In the genomic region with DNA sequence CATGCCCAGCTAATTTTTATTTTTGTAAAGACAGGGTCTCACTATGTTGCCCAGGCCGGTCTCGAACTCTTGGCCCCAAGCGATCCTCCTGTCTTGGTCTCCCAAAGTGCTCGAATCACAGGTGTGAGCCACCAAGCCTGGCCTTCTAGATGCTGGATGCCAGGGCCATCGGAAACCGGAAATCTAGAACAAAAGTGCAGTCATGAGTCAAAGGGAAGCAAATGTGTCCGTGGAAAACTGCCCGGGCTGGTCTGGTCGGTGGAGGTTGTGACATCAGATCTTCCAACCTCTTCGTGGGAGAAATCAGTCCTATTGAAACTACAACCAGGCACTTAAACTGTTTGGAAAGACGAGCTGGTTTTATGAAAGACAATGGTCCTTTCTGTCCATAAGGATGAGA, we compare ENCODE assay signal across 13 cellular contexts.
"Had no signal": no experiment of that assay in that cellular context is flagged by ENCODE, and none has a peak within 500 bp of the region (broad histone marks: within the 10 kb centered on the region; RNA-seq: fewer than 3 reads in every experiment).

No MANE protein-coding gene starts in this region.

- H3K4me3 ChIP-seq: adrenal gland, dorsolateral prefrontal cortex, hepatocyte, thyroid gland, vagina had no signal

- ATAC-seq: activated CD8-positive, alpha-beta T cell treated with anti-CD3 and anti-CD28 coated beads for 36 hours; activated T-cell treated with anti-CD3 and anti-CD28 coated beads, Interleukin-2, amount 50 U/mL, for 4 hours; natural killer cell treated with Interleukin-12 subunit alpha and Interleukin-12 subunit beta and Interleukin-15 and Interleukin-18, amount 100 ng/mL, for 72 hours; stimulated activated naive B cell treated with anti-CD40 and anti-IgM and Interleukin-4, amounts not matched to agents 10 μg/mL and 1 μg/mL and 100 μg/mL, for 72 hours had no signal

- DNase-seq: activated CD4-positive, alpha-beta T cell treated with anti-CD3 and anti-CD28 coated beads for 48 hours; activated CD8-positive, alpha-beta T cell treated with anti-CD3 and anti-CD28 coated beads for 36 hours; activated effector memory CD4-positive, alpha-beta T cell treated with Interleukin-2 at 50 U/mL for 16 hours; activated T-cell treated with anti-CD3 and anti-CD28 coated beads, Interleukin-2, amount 50 U/mL, for 4 hours; adrenal gland; dorsolateral prefrontal cortex; kidney glomerular epithelial cell; mesendoderm; stimulated activated naive B cell treated with anti-CD40 and anti-IgM and Interleukin-4, amounts not matched to agents 10 μg/mL and 1 μg/mL and 100 μg/mL, for 72 hours; thyroid gland had no signal

- H3K9me3 ChIP-seq: adrenal gland, thyroid gland, vagina had no signal

- H3K36me3 ChIP-seq: adrenal gland, thyroid gland, vagina had no signal

- H3K4me1 ChIP-seq: adrenal gland, thyroid gland, vagina had no signal

- H3K27me3 ChIP-seq: adrenal gland, hepatocyte, thyroid gland, vagina had no signal

- H3K27ac ChIP-seq: adrenal gland, dorsolateral prefrontal cortex, hepatocyte, thyroid gland, vagina had no signal
